ENCODE assay signal across 1 cellular context in genomic region chr2:65049010-65049639, GRCh38.
TF ChIP-seq lines count a peak whose summit lies in the region.

No MANE protein-coding gene starts in this region.

TF ChIP-seq in HepG2, 621 proteins besides CTCF, POLR2A, EP300 and RAD21:
- TF ChIP-seq ZBTB38 (CRISPR knock-in tag; IDR thresholded peaks at IDR 0.05) (no peak), ZNF772 (CRISPR knock-in tag; IDR thresholded peaks at IDR 0.05) (no peak), ATF4 (CRISPR knock-in tag; IDR thresholded peaks at IDR 0.05) (peak in 1 of 2 experiments; percentile 93; a peak in 2 of 4 replicates), ZFP41 (CRISPR knock-in tag; IDR thresholded peaks at IDR 0.05; ENCODE audit: borderline replicate concordance) (no peak), ZBTB46 (CRISPR knock-in tag; IDR thresholded peaks at IDR 0.05; ENCODE audit: borderline replicate concordance) (no peak), ZNF101 (CRISPR knock-in tag; IDR thresholded peaks at IDR 0.05; ENCODE audit: borderline replicate concordance, low read depth) (no peak), FOXM1 (CRISPR knock-in tag; IDR thresholded peaks at IDR 0.05) (no peak), DPF2 (CRISPR knock-in tag; IDR thresholded peaks at IDR 0.05; ENCODE audit: borderline replicate concordance, low read depth) (no peak), BCLAF1 (IDR thresholded peaks at IDR 0.05) (no peak), ZNF251 (CRISPR knock-in tag; IDR thresholded peaks at IDR 0.05) (no peak), AHDC1 (CRISPR knock-in tag; IDR thresholded peaks at IDR 0.05; ENCODE audit: borderline replicate concordance) (no peak), CREB3 (CRISPR knock-in tag; IDR thresholded peaks at IDR 0.05) (no peak), ZNF652 (CRISPR knock-in tag; IDR thresholded peaks at IDR 0.05; ENCODE audit: borderline replicate concordance, low read depth) (no peak), CREM (IDR thresholded peaks at IDR 0.05) (no peak), CREM (CRISPR knock-in tag; IDR thresholded peaks at IDR 0.05) (no peak), AKAP8 (CRISPR knock-in tag; IDR thresholded peaks at IDR 0.05) (no peak), ZNF770 (CRISPR knock-in tag; IDR thresholded peaks at IDR 0.05) (no peak), CSRNP2 (CRISPR knock-in tag; conservative IDR thresholded peaks at IDR 0.05; ENCODE audit: low read depth) (no peak), TEF (CRISPR knock-in tag; IDR thresholded peaks at IDR 0.05) (no peak), DMTF1 (CRISPR knock-in tag; IDR thresholded peaks at IDR 0.05) (no peak), CHD2 (IDR thresholded peaks at IDR 0.05; ENCODE audit: low read depth, low read length) (no peak), GPBP1L1 (CRISPR knock-in tag; IDR thresholded peaks at IDR 0.05) (no peak), CEBPG (CRISPR knock-in tag; IDR thresholded peaks at IDR 0.05) (peak; percentile 52), ATF7 (IDR thresholded peaks at IDR 0.05) (0 out of 2 replicates have a peak, but pooled peaks have one; percentile 27), ATF7 (CRISPR knock-in tag; IDR thresholded peaks at IDR 0.05) (no peak)
